Comparison of ENCODE assay signal across 19 cellular contexts in the genomic region with DNA sequence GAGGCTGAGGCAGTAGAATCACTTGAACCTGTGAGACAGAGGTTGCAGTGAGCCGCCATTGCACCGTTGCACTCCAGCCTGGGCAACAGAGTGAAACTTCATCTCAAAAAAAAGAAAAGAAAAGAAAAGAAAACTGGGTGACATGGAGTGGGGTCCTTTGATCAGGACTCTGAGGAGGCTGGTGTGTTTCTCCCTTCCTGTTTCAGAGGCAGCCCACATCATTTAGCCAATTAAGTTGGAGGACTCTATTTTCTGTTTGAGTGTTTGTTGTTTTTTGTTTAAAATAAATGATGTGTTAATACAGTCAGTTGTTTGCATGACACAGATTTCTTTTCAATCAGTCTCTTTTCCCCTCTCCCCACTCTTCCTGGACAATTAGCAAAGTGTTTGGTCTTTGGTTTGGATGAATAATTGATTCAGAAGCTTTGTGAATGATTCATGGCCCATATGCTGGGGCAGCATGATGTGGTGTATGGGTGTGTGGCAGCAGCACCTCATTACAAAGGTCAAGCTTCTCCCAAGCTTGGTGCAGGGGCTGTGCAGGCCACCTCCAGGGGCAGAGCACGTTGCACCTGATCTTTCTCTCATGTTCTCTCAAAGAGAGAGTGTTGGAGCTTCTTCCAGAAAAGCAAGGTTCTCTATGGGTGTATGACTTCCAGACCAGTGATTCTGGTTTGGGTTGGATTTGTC. TPM values are rescaled to one million over a fixed set of nuclear protein-coding genes. Genes with fewer than 3 reads are reported as not detected.
DNase-seq lines count a peak whose midpoint lies in the region; ATAC-seq, FAIRE-seq and TF ChIP-seq lines count a peak whose summit lies in the region.
"Had no signal": no experiment of that assay in that cellular context is flagged by ENCODE, and none has a peak within 500 bp of the region (broad histone marks: within the 10 kb centered on the region; RNA-seq: fewer than 3 reads in every experiment).

No MANE protein-coding gene starts in this region.

- H3K27me3 ChIP-seq in esophagus muscularis mucosa (no peaks in the 10 kb centered on the region), small intestine (ENCODE audit: control insufficient read depth in 2 of 2, insufficient read depth in 2 of 2, low read length in 2 of 2) (no peaks in the 10 kb centered on the region), right lobe of liver (no peaks in the 10 kb centered on the region), dorsolateral prefrontal cortex (no peaks in the 10 kb centered on the region)

- TF ChIP-seq POLR2A in esophagus muscularis mucosa (IDR thresholded peaks at IDR 0.05; ENCODE audit: low read depth) (no peak), right lobe of liver (IDR thresholded peaks at IDR 0.05) (no peak)

- H3K27ac ChIP-seq in esophagus muscularis mucosa (replicated peaks in 1 of 4): no peak overlapping the region
- H3K27ac ChIP-seq in small intestine (ENCODE audit: low read depth in 1 of 2, low read length in 1 of 2): peak overlapping the region in 1 of 2 donors; percentile 55
- no peak overlapping the region for H3K27ac ChIP-seq in right lobe of liver
- no peak overlapping the region for H3K27ac ChIP-seq in dorsolateral prefrontal cortex
- H3K27ac ChIP-seq: 22Rv1 had no signal

- 76% methylated on average over 3 of the region's 3 CpGs for WGBS in esophagus muscularis mucosa
- 75 to 80% (median 75%) methylated on average over 3 of the region's 3 CpGs for WGBS in small intestine, 3 donors
- WGBS in right lobe of liver (ENCODE audit: insufficient coverage, low coverage, low lambda C conversion rate, missing lambda C conversion rate): 73% methylated on average over 3 of the region's 3 CpGs

- H3K9me3 ChIP-seq in esophagus muscularis mucosa: peaks cover 0 to 17% (median 5%) of the 10 kb centered on the region in 4 donors
- no peaks in the 10 kb centered on the region for H3K9me3 ChIP-seq in small intestine (ENCODE audit: control insufficient read depth, low read depth)
- H3K9me3 ChIP-seq in right lobe of liver: no peaks in the 10 kb centered on the region

- ATAC-seq in right lobe of liver (no peak), GM21786 (IDR thresholded peaks at IDR 0.05; ENCODE audit: unreplicated experiment) (no peak)
- ATAC-seq: CD8-positive, alpha-beta T cell; HCT116; HepG2 had no signal

- intact Hi-C loops in esophagus muscularis mucosa (cut with DNase I): no loop called here
- intact Hi-C loops in right lobe of liver (cut with DNase I): no loop called here
- intact Hi-C loops in dorsolateral prefrontal cortex (cut with DNase I): no loop called here

- FAIRE-seq in small intestine (lab: Jason Lieb, UNC): no peak
- FAIRE-seq: H54, HepG2 had no signal

- DNase-seq in NCI-H146 (lab: John Stamatoyannopoulos, UW) (peak; percentile 8), NCI-H146 treated with DMSO at 0.1 percent for 48 hours (lab: John Stamatoyannopoulos, UW; ENCODE audit: unreplicated experiment) (no peak), astrocyte of the hippocampus (ENCODE audit: low read depth, low spot score) (peak; percentile 15), esophagus muscularis mucosa (ENCODE audit: extremely low spot score) (peak; percentile 50), small intestine (peak; percentile 71), right lobe of liver (no peak), dorsolateral prefrontal cortex (no peak)
- DNase-seq: Caco-2; CD8-positive, alpha-beta T cell; DND-41; GDM1 had no signal

- TF ChIP-seq CTCF in esophagus muscularis mucosa (IDR thresholded peaks at IDR 0.05): no peak
- no peak for TF ChIP-seq CTCF in right lobe of liver (IDR thresholded peaks at IDR 0.05)
- TF ChIP-seq CTCF in dorsolateral prefrontal cortex (IDR thresholded peaks at IDR 0.05 in 54 of 56, conservative IDR thresholded peaks at IDR 0.05 in 2 of 56; ENCODE audit: low read depth in 1 of 56, partially characterized antibody in 56 of 56): no peak

- no peak for TF ChIP-seq EP300 in esophagus muscularis mucosa (IDR thresholded peaks at IDR 0.05)

- H3K4me1 ChIP-seq in esophagus muscularis mucosa: no peaks in the 10 kb centered on the region
- no peaks in the 10 kb centered on the region for H3K4me1 ChIP-seq in small intestine (ENCODE audit: control insufficient read depth in 2 of 2, insufficient read depth in 1 of 2, low read depth in 1 of 2, low read length in 1 of 2)
- H3K4me1 ChIP-seq in right lobe of liver: no peaks in the 10 kb centered on the region
- H3K4me1 ChIP-seq: Caco-2 had no signal

- H3K36me3 ChIP-seq in esophagus muscularis mucosa (no peaks in the 10 kb centered on the region), small intestine (ENCODE audit: control insufficient read depth in 2 of 2, insufficient read depth in 2 of 2, low read length in 2 of 2) (no peaks in the 10 kb centered on the region), right lobe of liver (no peaks in the 10 kb centered on the region)

- no peak overlapping the region for H3K4me3 ChIP-seq in esophagus muscularis mucosa
- no peak overlapping the region for H3K4me3 ChIP-seq in small intestine (ENCODE audit: low read depth in 1 of 2, low read length in 2 of 2)
- H3K4me3 ChIP-seq in right lobe of liver: no peak overlapping the region
- H3K4me3 ChIP-seq in dorsolateral prefrontal cortex: no peak overlapping the region

RNA-seq across cellular contexts. Expression of a gene that starts 48.8 kb away (rescaled TPM):
- total RNA-seq in esophagus muscularis mucosa (under 1 TPM; under 0.01 to 0.66 (median 0.25) TPM), right lobe of liver (under 1 TPM in 4 of 6 experiments, not detected in 2; 0.05 to 0.09 (median 0.06) TPM), dorsolateral prefrontal cortex (100 to 1,000 TPM in 6 of 120 experiments, 10 to 100 TPM in 114; 27.1 to 108 (median 81.3) TPM)
- under 1 TPM in 1 of 3 donors, not detected in 2; 0.07 TPM for polyA plus RNA-seq in small intestine
- total RNA-seq: A673; CD8-positive, alpha-beta T cell; HepG2 had no signal
- polyA plus RNA-seq: BJ, CD14-positive monocyte, HepG2 had no signal

Comparison
In these comparisons a context has a peak if more than half of its experiments do, and no peak if none do; other contexts are left out.
1. DNase-seq: peak in NCI-H146 (single experiment), astrocyte of the hippocampus (single experiment), esophagus muscularis mucosa (single experiment) and small intestine (single experiment); none in NCI-H146 treated with DMSO at 0.1 percent for 48 hours (single experiment), right lobe of liver (0 of 3) and dorsolateral prefrontal cortex (0 of 10).
2. RNA of a gene that starts 48.8 kb away (total RNA-seq): 27.1 to 108 TPM in dorsolateral prefrontal cortex; under 0.01 to 0.66 TPM in esophagus muscularis mucosa and 0.05 to 0.09 TPM in right lobe of liver; every median in the first group is over 10 times any median in the second.